In genomic region chr13:98549006-98549727, GRCh38 we compare ENCODE assay signal across 10 cellular contexts. TPM values are rescaled to one million over a fixed set of nuclear protein-coding genes. Genes with fewer than 3 reads are reported as not detected.
A peak's percentile ranks its signal among the peaks of the same experiment; 100 is the strongest.
DNase-seq lines count a peak whose midpoint lies in the region; ATAC-seq and TF ChIP-seq lines count a peak whose summit lies in the region.
"Had no signal": no experiment of that assay in that cellular context is flagged by ENCODE, and none has a peak within 500 bp of the region (broad histone marks: within the 10 kb centered on the region; RNA-seq: fewer than 3 reads in every experiment).

No MANE protein-coding gene starts in this region.

- peaks cover 0 to 39% (median 0%) of the 10 kb centered on the region in 6 donors for H3K36me3 ChIP-seq in spleen
- H3K36me3 ChIP-seq: adrenal gland had no signal

- intact Hi-C loops in left ventricle myocardium superior (cut with micrococcal nuclease), result no loop called here
- intact Hi-C loops in cardiac septum (cut with DNase I), result no loop called here
- intact Hi-C loops in spleen (cut with DNase I; ENCODE audit: low total_unique reads), result no loop called here

- H3K27me3 ChIP-seq in spleen (replicated peaks in 1 of 7), result no peaks in the 10 kb centered on the region
- H3K27me3 ChIP-seq: adrenal gland had no signal

- TF ChIP-seq CTCF in spleen (IDR thresholded peaks at IDR 0.05 in 8 of 11, conservative IDR thresholded peaks at IDR 0.05 in 3 of 11), result no peak

- no peak for TF ChIP-seq POLR2A in spleen (IDR thresholded peaks at IDR 0.05)

- no peak overlapping the region for H3K4me3 ChIP-seq in spleen
- H3K4me3 ChIP-seq: adrenal gland had no signal

- H3K4me1 ChIP-seq in spleen, result peaks cover 20 to 98% (median 60%) of the 10 kb centered on the region in 6 donors

- DNase-seq in left ventricle myocardium superior (no peak), cardiac septum (ENCODE audit: low spot score) (no peak), SIG-M5 treated with dmso at 0.1 percent for 504 hours (lab: John Stamatoyannopoulos, UW; ENCODE audit: unreplicated experiment) (peak; percentile 82), fibroblast of the conjunctiva (ENCODE audit: low read depth) (peak; percentile 71), spleen (no peak), NAMALWA (ENCODE audit: low spot score) (no peak)

- H3K27ac ChIP-seq in spleen, result peak overlapping the region in 4 of 8 donors; percentile 0 to 64 (median 53)

- H3K9me3 ChIP-seq in spleen, result no peaks in the 10 kb centered on the region
- H3K9me3 ChIP-seq: adrenal gland had no signal

- peak; percentile 19 for ATAC-seq in left ventricle myocardium superior
- no peak for ATAC-seq in HG03432 (IDR thresholded peaks at IDR 0.05; ENCODE audit: unreplicated experiment)
- ATAC-seq in GM18519 (IDR thresholded peaks at IDR 0.05; ENCODE audit: low FRiP score, unreplicated experiment), result no peak
- ATAC-seq: Right ventricle myocardium inferior had no signal

- WGBS in spleen, 5 donors, result 84 to 92% (median 84%) methylated on average over 5 to 7 of the region's 7 CpGs

RNA-seq across cellular contexts. Expression of gene STK24, which starts 27.7 kb away (rescaled TPM):
- total RNA-seq in left ventricle myocardium superior (71.7 TPM), cardiac septum (63.5 TPM), spleen (100 to 1,000 TPM in 3 of 7 donors, 10 to 100 TPM in 4; 87.5 to 132 (median 99.7) TPM)
- 10 to 100 TPM; 36.5 to 49.3 (median 47.4) TPM for polyA plus RNA-seq in spleen

Comparison
In these comparisons a context has a peak if more than half of its experiments do, and no peak if none do; other contexts are left out.
1. DNase-seq: peak in SIG-M5 treated with dmso at 0.1 percent for 504 hours (single experiment) and fibroblast of the conjunctiva (single experiment); none in left ventricle myocardium superior (single experiment), cardiac septum (single experiment), spleen (single experiment) and NAMALWA (single experiment).